In the genomic region with DNA sequence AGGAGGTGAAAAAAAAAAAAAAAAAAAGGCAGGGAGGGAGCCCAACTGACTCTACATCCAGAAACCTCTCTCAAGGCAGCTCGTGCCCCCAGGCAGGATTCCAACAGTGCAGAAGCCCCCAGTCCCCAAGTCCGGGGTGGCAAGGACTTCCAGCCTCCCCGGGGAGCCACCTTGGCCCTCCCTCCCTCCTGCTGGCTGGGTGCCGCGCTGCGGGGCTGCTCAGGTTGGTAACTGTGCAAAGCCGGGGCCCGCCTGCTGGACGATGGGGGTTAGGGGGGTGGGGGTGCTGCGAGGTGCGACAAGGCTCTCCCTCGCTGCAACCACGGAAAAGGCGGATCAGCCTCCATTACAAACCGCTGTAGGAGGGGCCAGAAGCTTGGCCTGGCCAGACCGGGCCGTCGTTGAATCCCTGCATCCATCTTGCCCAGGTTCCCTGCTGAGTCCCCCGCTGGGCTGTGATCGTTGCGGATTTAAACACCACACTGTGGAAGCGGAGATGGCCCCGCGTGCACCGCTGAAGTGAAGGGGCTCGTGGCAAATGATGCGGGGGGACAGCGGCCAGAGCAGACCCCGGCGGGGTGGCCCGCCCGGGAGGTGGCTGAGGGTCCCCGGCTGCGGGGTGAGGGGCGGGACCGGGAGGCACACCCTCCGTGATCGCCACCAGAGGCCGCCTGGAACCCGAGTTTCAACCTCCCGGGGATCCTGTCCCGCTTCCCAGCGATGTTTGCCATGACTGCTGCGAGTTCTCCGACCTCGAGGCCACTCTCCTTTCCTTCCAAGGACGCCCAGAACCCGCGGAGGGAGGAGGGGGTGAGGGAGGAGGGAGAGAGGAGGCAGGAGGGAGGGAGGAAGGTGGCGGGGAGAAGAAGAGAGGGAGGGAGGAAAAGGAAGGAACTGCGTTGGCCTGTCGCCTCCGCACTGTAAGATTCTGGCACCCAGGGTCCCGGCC, we compare ENCODE assay signal across 9 cellular contexts. TPM values are rescaled to one million over a fixed set of nuclear protein-coding genes. Genes with fewer than 3 reads are reported as not detected.
A peak's percentile ranks its signal among the peaks of the same experiment; 100 is the strongest.
DNase-seq lines count a peak whose midpoint lies in the region; ATAC-seq, FAIRE-seq and TF ChIP-seq lines count a peak whose summit lies in the region.
"Had no signal": no experiment of that assay in that cellular context is flagged by ENCODE, and none has a peak within 500 bp of the region (broad histone marks: within the 10 kb centered on the region; RNA-seq: fewer than 3 reads in every experiment).

No MANE protein-coding gene starts in this region.

- H3K27me3 Mint-ChIP-seq in activated naive CD8-positive, alpha-beta T cell treated with anti-CD3 and anti-CD28 coated beads, Interleukin-2, amount 10 ng/mL, durations not matched to agents 7 days and 5 days: peaks cover 3% of the 10 kb centered on the region

- TF ChIP-seq EP300 in ovary (IDR thresholded peaks at IDR 0.05): no peak

- H3K4me3 ChIP-seq in RWPE2 (ENCODE audit: severe bottlenecking): peak overlapping the region; percentile 34
- peak overlapping the region; percentile 46 for H3K4me3 ChIP-seq in ovary

- peak overlapping the region; percentile 78 for H3K4me3 Mint-ChIP-seq in activated naive CD8-positive, alpha-beta T cell treated with anti-CD3 and anti-CD28 coated beads, Interleukin-2, amount 10 ng/mL, durations not matched to agents 7 days and 5 days

- no peak for FAIRE-seq in urothelium cell line (lab: Jason Lieb, UNC)
- FAIRE-seq: G401.6 had no signal

- H3K27me3 ChIP-seq in RWPE2 (ENCODE audit: insufficient read depth, poor library complexity, severe bottlenecking) (no peaks in the 10 kb centered on the region), ovary (no peaks in the 10 kb centered on the region)

- peaks cover 2% of the 10 kb centered on the region for H3K4me1 Mint-ChIP-seq in activated naive CD8-positive, alpha-beta T cell treated with anti-CD3 and anti-CD28 coated beads, Interleukin-2, amount 10 ng/mL, durations not matched to agents 7 days and 5 days

- TF ChIP-seq CTCF in RWPE2 (IDR thresholded peaks at IDR 0.05; ENCODE audit: poor library complexity, severe bottlenecking): peak; percentile 62
- TF ChIP-seq CTCF in ovary (IDR thresholded peaks at IDR 0.05): peak in 1 of 3 donors; percentile 19

- intact Hi-C loops in cardiac septum (cut with DNase I): no loop called here
- intact Hi-C loops in ovary (cut with DNase I): no loop called here

- H3K36me3 ChIP-seq in RWPE2 (ENCODE audit: low read depth): no peaks in the 10 kb centered on the region
- no peaks in the 10 kb centered on the region for H3K36me3 ChIP-seq in ovary

- no peaks in the 10 kb centered on the region for H3K9me3 Mint-ChIP-seq in activated naive CD8-positive, alpha-beta T cell treated with anti-CD3 and anti-CD28 coated beads, Interleukin-2, amount 10 ng/mL, durations not matched to agents 7 days and 5 days

- DNase-seq in NCI-H2081 (lab: John Stamatoyannopoulos, UW): peak; percentile 32 to 62
- no peak for DNase-seq in NCI-H2081 treated with DMSO at 0.1 percent for 48 hours (lab: John Stamatoyannopoulos, UW)
- peak; percentile 8 for DNase-seq in HT1080 (ENCODE audit: low read depth)
- DNase-seq in RWPE2 (ENCODE audit: low spot score): peak; percentile 50
- DNase-seq in activated naive CD8-positive, alpha-beta T cell treated with anti-CD3 and anti-CD28 coated beads, Interleukin-2, amount 10 ng/mL, durations not matched to agents 7 days and 5 days: peak; percentile 64
- DNase-seq in cardiac septum (ENCODE audit: low spot score): peak; percentile 77
- DNase-seq in ovary: peak; percentile 76 to 85 (median 79)
- peak; percentile 73 for DNase-seq in urothelium cell line (ENCODE audit: low spot score)

- no peaks in the 10 kb centered on the region for H3K36me3 Mint-ChIP-seq in activated naive CD8-positive, alpha-beta T cell treated with anti-CD3 and anti-CD28 coated beads, Interleukin-2, amount 10 ng/mL, durations not matched to agents 7 days and 5 days

- WGBS in ovary, 3 donors: 1 to 2% (median 1%) methylated on average over 50 to 54 of the region's 54 CpGs

- TF ChIP-seq POLR2A in ovary (IDR thresholded peaks at IDR 0.05): no peak

- no peaks in the 10 kb centered on the region for H3K4me1 ChIP-seq in RWPE2 (ENCODE audit: insufficient read depth, poor library complexity, severe bottlenecking)
- H3K4me1 ChIP-seq in ovary (ENCODE audit: insufficient read depth): peaks cover 4% of the 10 kb centered on the region

- H3K9me3 ChIP-seq in RWPE2 (ENCODE audit: severe bottlenecking) (no peaks in the 10 kb centered on the region), ovary (no peaks in the 10 kb centered on the region)

- ATAC-seq in RWPE2 (ENCODE audit: low read depth): peak; percentile 88
- ATAC-seq in activated naive CD8-positive, alpha-beta T cell treated with anti-CD3 and anti-CD28 coated beads, Interleukin-2, amount 10 ng/mL, durations not matched to agents 7 days and 5 days (ENCODE audit: low read depth): peak; percentile 66

- POLR2A ChIA-PET in activated naive CD8-positive, alpha-beta T cell treated with anti-CD3 and anti-CD28 coated beads, Interleukin-2, amount 10 ng/mL, durations not matched to agents 7 days and 5 days (lab: Charles Lee): interaction anchor here (0.7 to 1.1 kb wide), 3 partner anchors 57 to 167 kb away, joined by 3 to 4 read pairs (median 3); no protein-coding TSS in a partner anchor

- H3K27ac Mint-ChIP-seq in activated naive CD8-positive, alpha-beta T cell treated with anti-CD3 and anti-CD28 coated beads, Interleukin-2, amount 10 ng/mL, durations not matched to agents 7 days and 5 days: peak overlapping the region; percentile 86

- H3K27ac ChIP-seq in RWPE2 (ENCODE audit: poor library complexity, severe bottlenecking): no peak overlapping the region
- peak overlapping the region in 1 of 2 donors; percentile 51 for H3K27ac ChIP-seq in ovary

RNA-seq across cellular contexts. Expression of gene DDX3X, which starts 58.0 kb away (rescaled TPM):
- 142 and 164 TPM in 2 replicates for total RNA-seq in HT1080 (2014; rRNA removed; shearing (Covaris generic))
- 102 and 106 TPM in 2 replicates for polyA plus RNA-seq in HT1080 (2015; cell fraction: cytosol; rRNA removed)
- 251 and 258 TPM in 2 replicates for polyA plus RNA-seq in HT1080 (2015; cell fraction: nucleus; rRNA removed)
- total RNA-seq in activated naive CD8-positive, alpha-beta T cell treated with anti-CD3 and anti-CD28 coated beads, Interleukin-2, amount 10 ng/mL, durations not matched to agents 7 days and 5 days: 100 to 1,000 TPM; 213 to 225 TPM
- 214 TPM for total RNA-seq in cardiac septum
- total RNA-seq in ovary: 100 to 1,000 TPM; 178 to 329 (median 275) TPM
- polyA plus RNA-seq in ovary: 100 to 1,000 TPM; 106 to 164 TPM
